8 cellular contexts compared by ENCODE assay signal in the genomic region with DNA sequence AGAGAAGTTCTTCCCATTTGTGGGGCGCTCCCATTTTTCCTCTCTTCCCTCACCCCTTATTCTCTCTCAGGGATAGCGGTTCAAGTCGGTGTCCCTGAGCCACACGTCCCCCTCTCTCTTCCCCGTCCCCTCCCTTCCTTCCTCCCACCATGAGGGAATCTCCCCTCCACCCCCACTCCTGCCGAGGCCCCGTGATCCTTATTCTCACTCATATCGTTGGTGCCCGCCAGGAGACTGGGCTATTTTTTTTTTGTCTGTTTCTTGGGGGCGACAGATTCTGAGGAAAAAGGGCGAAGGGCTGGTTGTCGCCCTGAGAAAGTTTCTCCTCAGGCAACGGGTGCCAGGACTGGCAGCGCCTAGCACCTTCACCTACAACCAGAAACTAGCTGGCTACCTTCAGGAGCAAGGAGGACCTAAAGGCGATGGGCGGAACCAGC. TPM values are rescaled to one million over a fixed set of nuclear protein-coding genes. Genes with fewer than 3 reads are reported as not detected.
DNase-seq lines count a peak whose midpoint lies in the region; ATAC-seq, FAIRE-seq and TF ChIP-seq lines count a peak whose summit lies in the region.

No MANE protein-coding gene starts in this region.

- no peak for FAIRE-seq in pancreas (lab: Jason Lieb, UNC)

- H3K9ac ChIP-seq in SK-N-MC (ENCODE audit: insufficient read length): no peak overlapping the region

- H3K27me3 Mint-ChIP-seq in Calu3 (ENCODE audit: unreplicated experiment): peaks cover 12% of the 10 kb centered on the region

- WGBS in esophagus, 2 donors: 55 to 57% methylated on average over 16 of the region's 16 CpGs
- WGBS in pancreas, 2 donors: 46 to 48% methylated on average over 16 of the region's 16 CpGs

- H3K27ac Mint-ChIP-seq in Calu3 (ENCODE audit: unreplicated experiment): peak overlapping the region; percentile 93

- H3K4me3 ChIP-seq in SK-N-MC (peak overlapping the region; percentile 97), esophagus (ENCODE audit: low read depth in 1 of 2, low read length in 2 of 2) (peak overlapping the region; percentile 65 to 84), pancreas (peak overlapping the region in 3 of 4 donors; percentile 45 to 98 (median 65))

- ATAC-seq in pancreas: no peak
- no peak for ATAC-seq in GM18909 (IDR thresholded peaks at IDR 0.05; ENCODE audit: poor library complexity, unreplicated experiment)

- peaks cover 19% of the 10 kb centered on the region; the same call in 1 of the 2 replicates for H3K36me3 ChIP-seq in SK-N-MC (ENCODE audit: insufficient read depth, low read length)
- H3K36me3 ChIP-seq in esophagus (ENCODE audit: control insufficient read depth in 2 of 2, insufficient read depth in 2 of 2, low read length in 1 of 2): peaks cover 0 to under 1% of the 10 kb centered on the region in 2 donors
- H3K36me3 ChIP-seq in pancreas: no peaks in the 10 kb centered on the region

- no peaks in the 10 kb centered on the region for H3K9me3 Mint-ChIP-seq in Calu3 (ENCODE audit: low read depth, unreplicated experiment)

- intact Hi-C loops in Calu3 (cut with micrococcal nuclease; ENCODE audit: unreplicated experiment) (no loop called here), pancreas (cut with DNase I) (no loop called here)

- CTCF ChIA-PET in Calu3 (lab: Charles Lee): no interaction called here

- H3K4me3 Mint-ChIP-seq in Calu3 (ENCODE audit: low read depth, unreplicated experiment): peak overlapping the region; percentile 87

- peaks cover 2% of the 10 kb centered on the region; the same call in 1 of the 2 replicates for H3K9me3 ChIP-seq in SK-N-MC (ENCODE audit: low read depth, low read length)
- H3K9me3 ChIP-seq in esophagus (ENCODE audit: control insufficient read depth in 2 of 2, insufficient read depth in 1 of 2, low read depth in 1 of 2, low read length in 1 of 2): no peaks in the 10 kb centered on the region
- H3K9me3 ChIP-seq in pancreas: no peaks in the 10 kb centered on the region

- no peaks in the 10 kb centered on the region for H3K4me1 Mint-ChIP-seq in Calu3 (ENCODE audit: low read depth, unreplicated experiment)

- H3K4me1 ChIP-seq in esophagus (ENCODE audit: control insufficient read depth in 2 of 2, insufficient read depth in 2 of 2, low read length in 1 of 2) (peaks cover 8 to 16% of the 10 kb centered on the region in 2 donors), pancreas (peaks cover 0 to 17% (median 0%) of the 10 kb centered on the region in 3 donors)

- peak overlapping the region; percentile 100 for H3K27ac ChIP-seq in SK-N-MC
- peak overlapping the region in 1 of 2 donors; percentile 100 for H3K27ac ChIP-seq in esophagus (ENCODE audit: low read depth in 2 of 2, low read length in 1 of 2)
- H3K27ac ChIP-seq in pancreas: peak overlapping the region; percentile 97 to 100 (median 98)

- peaks cover 41% of the 10 kb centered on the region for H3K36me3 Mint-ChIP-seq in Calu3 (ENCODE audit: insufficient read depth, unreplicated experiment)

- DNase-seq in Calu3 (no peak), SK-N-MC (ENCODE audit: low read depth, low spot score) (no peak), pancreas (peak in 2 of 6 donors; percentile 40 to 55), hippocampal formation (lab: John Stamatoyannopoulos, UW) (no peak)
- no peak for DNase-seq in activated CD4-positive, CD25-positive, alpha-beta regulatory T cell (lab: John Stamatoyannopoulos, UW)
- DNase-seq in effector CD4-positive, alpha-beta T cell: no peak

- no peak for TF ChIP-seq CTCF in Calu3 (IDR thresholded peaks at IDR 0.05; ENCODE audit: unreplicated experiment)
- no peak for TF ChIP-seq CTCF in pancreas (IDR thresholded peaks at IDR 0.05)

- no TSS peak for BruUV-seq in Calu3 (replicated peaks; lab: Mats Ljungman, UMichigan)

- no peaks in the 10 kb centered on the region for H3K27me3 ChIP-seq in esophagus (ENCODE audit: control insufficient read depth in 1 of 2, insufficient read depth in 2 of 2, low read length in 2 of 2)
- H3K27me3 ChIP-seq in pancreas: no peaks in the 10 kb centered on the region

RNA-seq across cellular contexts. Expression of gene ZCWPW1, which starts 0.7 kb away (rescaled TPM):
- total RNA-seq in Calu3 (2022): 4.1 and 4.3 TPM in 2 replicates
- 1 to 10 TPM; 2.2 to 2.8 TPM for polyA plus RNA-seq in esophagus
- total RNA-seq in pancreas: 1 to 10 TPM; 1.6 to 3.0 (median 2.0) TPM
- 10 to 100 TPM in 1 of 2 donors, 1 to 10 TPM in 1; 8.0 to 18.9 TPM for polyA plus RNA-seq in pancreas

RNA-seq across cellular contexts. Expression of gene MEPCE, which starts 1.9 kb away (rescaled TPM):
- total RNA-seq in Calu3 (2022): 26.1 and 30.6 TPM in 2 replicates
- polyA plus RNA-seq in esophagus: 10 to 100 TPM; 18.0 to 21.8 TPM
- 10 to 100 TPM; 11.1 to 17.5 (median 15.2) TPM for total RNA-seq in pancreas
- 10 to 100 TPM; 18.0 to 20.7 TPM for polyA plus RNA-seq in pancreas

RNA-seq across cellular contexts. Expression of gene PPP1R35, which starts 8.5 kb away (rescaled TPM):
- 23.5 and 29.1 TPM in 2 replicates for total RNA-seq in Calu3 (2022)
- 10 to 100 TPM; 32.1 to 61.5 TPM for polyA plus RNA-seq in esophagus
- total RNA-seq in pancreas: 10 to 100 TPM; 10.8 to 18.9 (median 14.5) TPM
- polyA plus RNA-seq in pancreas: 10 to 100 TPM; 60.4 to 65.8 TPM

RNA-seq across cellular contexts. Expression of gene SPACDR, which starts 36.3 kb away (rescaled TPM):
- total RNA-seq in Calu3 (2022): 4.5 and 9.1 TPM in 2 replicates
- under 1 TPM; 0.31 to 0.65 TPM for polyA plus RNA-seq in esophagus
- total RNA-seq in pancreas: under 1 TPM in 2 of 6 donors, not detected in 4; 0.24 to 0.28 TPM
- under 1 TPM; 0.34 to 0.68 TPM for polyA plus RNA-seq in pancreas

RNA-seq across cellular contexts. Expression of gene TSC22D4, which starts 51.2 kb away (rescaled TPM):
- 24.4 and 27.3 TPM in 2 replicates for total RNA-seq in Calu3 (2022)
- polyA plus RNA-seq in esophagus: 10 to 100 TPM; 40.0 to 60.0 TPM
- total RNA-seq in pancreas: 10 to 100 TPM; 17.4 to 36.8 (median 19.8) TPM
- polyA plus RNA-seq in pancreas: 10 to 100 TPM; 37.1 to 44.6 TPM
